16 cellular contexts compared by ENCODE assay signal in genomic region chr7:129047761-129048160, GRCh38.
"Had no signal": no experiment of that assay in that cellular context is flagged by ENCODE, and none has a peak within 500 bp of the region (broad histone marks: within the 10 kb centered on the region; RNA-seq: fewer than 3 reads in every experiment).

No MANE protein-coding gene starts in this region.

- H3K9me3 ChIP-seq: breast epithelium, heart left ventricle, lower lobe of right lung, pancreas had no signal

- H3K27ac ChIP-seq: breast epithelium, heart left ventricle, lower lobe of right lung, pancreas had no signal

- DNase-seq: activated B cell treated with CpG ODN at 0.5 μM for 24 hours; activated CD4-positive, alpha-beta T cell treated with anti-CD3 and anti-CD28 coated beads, Interleukin-2, amount 10 ng/mL, durations not matched to agents 24 days and 14 days; activated CD8-positive, alpha-beta memory T cell treated with anti-CD3 and anti-CD28 coated beads, Interleukin-2, amount 50 U/mL, for 4 hours; activated CD8-positive, alpha-beta T cell treated with anti-CD3 and anti-CD28 coated beads, Interleukin-2, amount 10 ng/mL, durations not matched to agents 7 days and 5 days; activated naive CD4-positive, alpha-beta T cell; activated naive CD8-positive, alpha-beta T cell treated with anti-CD3 and anti-CD28 coated beads, Interleukin-2, amount 10 ng/mL, durations not matched to agents 7 days and 5 days; cerebellar nuclear complex; effector memory CD4-positive, alpha-beta T cell; heart left ventricle; left cardiac atrium; lower lobe of right lung; pancreas; stimulated activated CD4-positive, alpha-beta T cell treated with anti-CD3 and anti-CD28 coated beads, Interleukin-2, amount 100 ng/mL, for 48 hours; T-helper 17 cell had no signal

- H3K27me3 ChIP-seq: breast epithelium, heart left ventricle, pancreas had no signal

- ATAC-seq: activated CD8-positive, alpha-beta T cell treated with anti-CD3 and anti-CD28 coated beads, Interleukin-2, amount 10 ng/mL, durations not matched to agents 7 days and 5 days; heart left ventricle; left cardiac atrium; pancreas; stimulated activated memory B cell treated with anti-CD40 and anti-IgM and Interleukin-4, amounts not matched to agents 10 μg/mL and 1 μg/mL and 100 μg/mL, for 72 hours; T-helper 17 cell had no signal

- H3K36me3 ChIP-seq: breast epithelium, lower lobe of right lung, pancreas had no signal

- H3K4me3 ChIP-seq: breast epithelium, heart left ventricle, lower lobe of right lung, pancreas had no signal
